In genomic region chr15:30514545-30514944, GRCh38 we compare ENCODE assay signal across 4 cellular contexts. TPM values are rescaled to one million over a fixed set of nuclear protein-coding genes. Genes with fewer than 3 reads are reported as not detected.
"Had no signal": no experiment of that assay in that cellular context is flagged by ENCODE, and none has a peak within 500 bp of the region (broad histone marks: within the 10 kb centered on the region; RNA-seq: fewer than 3 reads in every experiment).

No MANE protein-coding gene starts in this region.

RNA-seq across cellular contexts. Expression of gene GOLGA8Q, which starts 37.3 kb away (rescaled TPM):
- total RNA-seq: HepG2, HT-29, HT1080 had no signal
- polyA plus RNA-seq: K562 had no signal
